Comparison of ENCODE assay signal across 1 cellular context in genomic region chr2:145116834-145117233, GRCh38.
TF ChIP-seq lines count a peak whose summit lies in the region.

No MANE protein-coding gene starts in this region.

TF ChIP-seq in IMR-90, 13 proteins besides CTCF, POLR2A, EP300 and RAD21 (continued from another document):
- TF ChIP-seq ELK1 (IDR thresholded peaks at IDR 0.05; ENCODE audit: borderline replicate concordance, low read depth, low read length) (no peak), USF2 (IDR thresholded peaks at IDR 0.05; ENCODE audit: low read depth, low read length) (no peak)
